Comparison of ENCODE assay signal across 11 cellular contexts in genomic region chr2:43251171-43251731, GRCh38. TPM values are rescaled to one million over a fixed set of nuclear protein-coding genes. Genes with fewer than 3 reads are reported as not detected.
DNase-seq lines count a peak whose midpoint lies in the region; ATAC-seq, FAIRE-seq and TF ChIP-seq lines count a peak whose summit lies in the region.
"Had no signal": no experiment of that assay in that cellular context is flagged by ENCODE, and none has a peak within 500 bp of the region (broad histone marks: within the 10 kb centered on the region; RNA-seq: fewer than 3 reads in every experiment).

No MANE protein-coding gene starts in this region.

- H3K27me3 ChIP-seq in bronchial epithelial cell (ENCODE audit: control insufficient read depth, insufficient read depth, low read length), result no peaks in the 10 kb centered on the region

- ATAC-seq in HG03571 (IDR thresholded peaks at IDR 0.05; ENCODE audit: unreplicated experiment), result no peak
- ATAC-seq in stimulated activated memory B cell treated with anti-CD40 and anti-IgM and Interleukin-4, amounts not matched to agents 10 μg/mL and 1 μg/mL and 100 μg/mL, for 72 hours, result no peak
- no peak for ATAC-seq in GM21717 (IDR thresholded peaks at IDR 0.05; ENCODE audit: unreplicated experiment)
- ATAC-seq: naive thymus-derived CD4-positive, alpha-beta T cell; stimulated activated naive B cell treated with anti-CD40 and anti-IgM and Interleukin-4, amounts not matched to agents 10 μg/mL and 1 μg/mL and 100 μg/mL, for 72 hours had no signal

- TF ChIP-seq CTCF in HFFc6 (IDR thresholded peaks at IDR 0.05) (no peak), bronchial epithelial cell (IDR thresholded peaks at IDR 0.05; ENCODE audit: insufficient read depth, low read length, severe bottlenecking) (no peak), GM10248 (IDR thresholded peaks at IDR 0.05; ENCODE audit: control extremely low read depth, extremely low read depth, low read depth, missing control alignments) (no peak)

- no peaks in the 10 kb centered on the region for H3K9me3 Mint-ChIP-seq in HFFc6
- H3K9me3 Mint-ChIP-seq in stimulated activated memory B cell treated with anti-CD40 and anti-IgM and Interleukin-4, amounts not matched to agents 10 μg/mL and 1 μg/mL and 100 μg/mL, for 72 hours, result no peaks in the 10 kb centered on the region
- H3K9me3 Mint-ChIP-seq: naive thymus-derived CD4-positive, alpha-beta T cell; stimulated activated naive B cell treated with anti-CD40 and anti-IgM and Interleukin-4, amounts not matched to agents 10 μg/mL and 1 μg/mL and 100 μg/mL, for 72 hours had no signal

- peak; percentile 65 for DNase-seq in HFFc6
- DNase-seq in bronchial epithelial cell (ENCODE audit: low read depth), result peak; percentile 70
- peak; percentile 74 for DNase-seq in iris pigment epithelial cell (ENCODE audit: low read depth)
- peak; percentile 79 for DNase-seq in stromal cell of bone marrow (ENCODE audit: low read depth)
- DNase-seq in GM10248 (ENCODE audit: extremely low spot score), result no peak
- DNase-seq: naive thymus-derived CD4-positive, alpha-beta T cell; NCI-H2171; stimulated activated naive B cell treated with anti-CD40 and anti-IgM and Interleukin-4, amounts not matched to agents 10 μg/mL and 1 μg/mL and 100 μg/mL, for 72 hours had no signal

- no peak for FAIRE-seq in bronchial epithelial cell (lab: Jason Lieb, UNC)

- H3K36me3 Mint-ChIP-seq in HFFc6 (ENCODE audit: low read depth), result peaks cover 6% of the 10 kb centered on the region; the same call in 1 of the 2 replicates
- H3K36me3 Mint-ChIP-seq in stimulated activated memory B cell treated with anti-CD40 and anti-IgM and Interleukin-4, amounts not matched to agents 10 μg/mL and 1 μg/mL and 100 μg/mL, for 72 hours, result peaks cover 27% of the 10 kb centered on the region

- CTCF ChIA-PET in GM10248 (lab: Yijun Ruan, JAX), result interaction anchor here (1.1 to 2.1 kb wide), 2 partner anchors 9 to 22 kb away, joined by 3 to 7 read pairs; no protein-coding TSS in a partner anchor

- POLR2A ChIA-PET in GM10248 (lab: Yijun Ruan, JAX), result no interaction called here

- no peak overlapping the region for H3K27ac Mint-ChIP-seq in HFFc6
- no peak overlapping the region for H3K27ac Mint-ChIP-seq in stimulated activated memory B cell treated with anti-CD40 and anti-IgM and Interleukin-4, amounts not matched to agents 10 μg/mL and 1 μg/mL and 100 μg/mL, for 72 hours
- H3K27ac Mint-ChIP-seq: stimulated activated naive B cell treated with anti-CD40 and anti-IgM and Interleukin-4, amounts not matched to agents 10 μg/mL and 1 μg/mL and 100 μg/mL, for 72 hours had no signal

- H3K36me3 ChIP-seq in bronchial epithelial cell (ENCODE audit: control insufficient read depth, insufficient read depth, low read length), result no peaks in the 10 kb centered on the region

- 0 out of 2 replicates have a peak overlapping the region, but pooled peaks have one; percentile 11 for H3K4me3 Mint-ChIP-seq in HFFc6
- H3K4me3 Mint-ChIP-seq in stimulated activated memory B cell treated with anti-CD40 and anti-IgM and Interleukin-4, amounts not matched to agents 10 μg/mL and 1 μg/mL and 100 μg/mL, for 72 hours, result no peak overlapping the region
- H3K4me3 Mint-ChIP-seq: naive thymus-derived CD4-positive, alpha-beta T cell; stimulated activated naive B cell treated with anti-CD40 and anti-IgM and Interleukin-4, amounts not matched to agents 10 μg/mL and 1 μg/mL and 100 μg/mL, for 72 hours had no signal

- H3K27me3 Mint-ChIP-seq in HFFc6 (ENCODE audit: insufficient read depth), result peaks cover 3% of the 10 kb centered on the region
- H3K27me3 Mint-ChIP-seq in stimulated activated memory B cell treated with anti-CD40 and anti-IgM and Interleukin-4, amounts not matched to agents 10 μg/mL and 1 μg/mL and 100 μg/mL, for 72 hours, result no peaks in the 10 kb centered on the region
- H3K27me3 Mint-ChIP-seq: naive thymus-derived CD4-positive, alpha-beta T cell; stimulated activated naive B cell treated with anti-CD40 and anti-IgM and Interleukin-4, amounts not matched to agents 10 μg/mL and 1 μg/mL and 100 μg/mL, for 72 hours had no signal

- no peak overlapping the region for H3K4me3 ChIP-seq in bronchial epithelial cell (ENCODE audit: low read depth, low read length)

- no peaks in the 10 kb centered on the region for H3K4me1 Mint-ChIP-seq in HFFc6 (ENCODE audit: low read depth)
- no peaks in the 10 kb centered on the region for H3K4me1 Mint-ChIP-seq in stimulated activated memory B cell treated with anti-CD40 and anti-IgM and Interleukin-4, amounts not matched to agents 10 μg/mL and 1 μg/mL and 100 μg/mL, for 72 hours
- H3K4me1 Mint-ChIP-seq: stimulated activated naive B cell treated with anti-CD40 and anti-IgM and Interleukin-4, amounts not matched to agents 10 μg/mL and 1 μg/mL and 100 μg/mL, for 72 hours had no signal

RNA-seq across cellular contexts. Expression of gene ZFP36L2, which starts 24.8 kb away (rescaled TPM):
- total RNA-seq in HFFc6 (2021; fragmentation: NEBNext Ultra II Directional; extraction: Animal tissue kit (Norgen Biotek cat#: 25700)), result 10 to 100 TPM; 66.6 to 94.5 (median 81.5) TPM
- total RNA-seq in bronchial epithelial cell, result 4.4 and 8.2 TPM in 2 replicates
